1 cellular context compared by ENCODE assay signal in the genomic region with DNA sequence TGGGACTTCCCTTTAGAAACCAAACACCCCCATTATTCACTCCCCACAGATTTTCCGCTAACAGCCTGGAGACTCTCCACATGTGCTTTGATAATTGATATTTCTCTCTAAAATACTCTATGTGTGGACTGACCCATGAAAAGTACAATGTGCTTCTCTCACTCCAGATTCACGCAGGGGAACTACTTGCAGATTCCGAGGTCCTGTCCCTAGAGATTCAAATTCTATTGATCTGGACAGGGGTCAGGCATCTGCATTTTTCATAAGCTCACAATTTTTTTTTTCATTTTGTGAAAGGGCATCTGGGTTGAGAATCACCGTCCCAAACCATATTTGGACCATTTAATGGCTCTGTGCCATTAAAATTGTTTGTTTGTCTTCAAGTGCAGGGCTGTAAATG.
TF ChIP-seq lines count a peak whose summit lies in the region.

No MANE protein-coding gene starts in this region.

TF ChIP-seq in GM23338, 12 proteins besides CTCF, POLR2A, EP300 and RAD21 (continued from another document):
- TF ChIP-seq ZNF462 (CRISPR knock-in tag; IDR thresholded peaks at IDR 0.05) (no peak), JUNB (IDR thresholded peaks at IDR 0.05; ENCODE audit: unreplicated experiment) (no peak), EZH2phosphoT487 (IDR thresholded peaks at IDR 0.05; ENCODE audit: unreplicated experiment) (no peak)
- TF ChIP-seq, protein P1, sequence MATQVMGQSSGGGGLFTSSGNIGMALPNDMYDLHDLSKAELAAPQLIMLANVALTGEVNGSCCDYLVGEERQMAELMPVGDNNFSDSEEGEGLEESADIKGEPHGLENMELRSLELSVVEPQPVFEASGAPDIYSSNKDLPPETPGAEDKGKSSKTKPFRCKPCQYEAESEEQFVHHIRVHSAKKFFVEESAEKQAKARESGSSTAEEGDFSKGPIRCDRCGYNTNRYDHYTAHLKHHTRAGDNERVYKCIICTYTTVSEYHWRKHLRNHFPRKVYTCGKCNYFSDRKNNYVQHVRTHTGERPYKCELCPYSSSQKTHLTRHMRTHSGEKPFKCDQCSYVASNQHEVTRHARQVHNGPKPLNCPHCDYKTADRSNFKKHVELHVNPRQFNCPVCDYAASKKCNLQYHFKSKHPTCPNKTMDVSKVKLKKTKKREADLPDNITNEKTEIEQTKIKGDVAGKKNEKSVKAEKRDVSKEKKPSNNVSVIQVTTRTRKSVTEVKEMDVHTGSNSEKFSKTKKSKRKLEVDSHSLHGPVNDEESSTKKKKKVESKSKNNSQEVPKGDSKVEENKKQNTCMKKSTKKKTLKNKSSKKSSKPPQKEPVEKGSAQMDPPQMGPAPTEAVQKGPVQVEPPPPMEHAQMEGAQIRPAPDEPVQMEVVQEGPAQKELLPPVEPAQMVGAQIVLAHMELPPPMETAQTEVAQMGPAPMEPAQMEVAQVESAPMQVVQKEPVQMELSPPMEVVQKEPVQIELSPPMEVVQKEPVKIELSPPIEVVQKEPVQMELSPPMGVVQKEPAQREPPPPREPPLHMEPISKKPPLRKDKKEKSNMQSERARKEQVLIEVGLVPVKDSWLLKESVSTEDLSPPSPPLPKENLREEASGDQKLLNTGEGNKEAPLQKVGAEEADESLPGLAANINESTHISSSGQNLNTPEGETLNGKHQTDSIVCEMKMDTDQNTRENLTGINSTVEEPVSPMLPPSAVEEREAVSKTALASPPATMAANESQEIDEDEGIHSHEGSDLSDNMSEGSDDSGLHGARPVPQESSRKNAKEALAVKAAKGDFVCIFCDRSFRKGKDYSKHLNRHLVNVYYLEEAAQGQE (IDR thresholded peaks at IDR 0.05; ENCODE audit: unreplicated experiment) = no peak
